In genomic region chr6:30614044-30614842, GRCh38 we compare ENCODE assay signal across 1 cellular context.
A peak's percentile ranks its signal among the peaks of the same experiment; 100 is the strongest.
TF ChIP-seq lines count a peak whose summit lies in the region.

No MANE protein-coding gene starts in this region.

TF ChIP-seq in K562, 482 proteins besides CTCF, POLR2A, EP300 and RAD21 (continues in another document):
- TF ChIP-seq CHD1 (IDR thresholded peaks at IDR 0.05; ENCODE audit: low read length) (no peak), CREB1 (IDR thresholded peaks at IDR 0.05) (no peak), CREB1 (CRISPR knock-in tag; IDR thresholded peaks at IDR 0.05) (no peak), DNMT1 (IDR thresholded peaks at IDR 0.05) (no peak), ATF1 (CRISPR knock-in tag; IDR thresholded peaks at IDR 0.05) (no peak), ATF1 (tag; IDR thresholded peaks at IDR 0.05) (no peak), ZNF764 (CRISPR knock-in tag; IDR thresholded peaks at IDR 0.05; ENCODE audit: low read depth) (no peak), CBX1 (IDR thresholded peaks at IDR 0.05; ENCODE audit: low read depth) (no peak), CBX2 (IDR thresholded peaks at IDR 0.05; ENCODE audit: insufficient read depth, low read length, poor library complexity, severe bottlenecking) (no peak), ZNF140 (CRISPR knock-in tag; IDR thresholded peaks at IDR 0.05) (no peak), GTF2F1 (IDR thresholded peaks at IDR 0.05; ENCODE audit: low read depth, low read length) (no peak), HMGXB4 (CRISPR knock-in tag; IDR thresholded peaks at IDR 0.05) (no peak), FOXM1 (IDR thresholded peaks at IDR 0.05; ENCODE audit: low read depth) (no peak), FOXM1 (CRISPR knock-in tag; IDR thresholded peaks at IDR 0.05; ENCODE audit: low read depth) (no peak), RBM25 (IDR thresholded peaks at IDR 0.05; ENCODE audit: low read depth, low read length, severe bottlenecking) (no peak), NCOA4 (IDR thresholded peaks at IDR 0.05; ENCODE audit: partially characterized antibody) (no peak), RBM17 (IDR thresholded peaks at IDR 0.05; ENCODE audit: borderline replicate concordance, low read depth, low read length) (no peak), BRCA1 (IDR thresholded peaks at IDR 0.05) (no peak), BRCA1 (CRISPR knock-in tag; IDR thresholded peaks at IDR 0.05) (no peak), HDAC3 (IDR thresholded peaks at IDR 0.05; ENCODE audit: borderline replicate concordance, partially characterized antibody) (no peak), NEUROD1 (IDR thresholded peaks at IDR 0.05; ENCODE audit: borderline replicate concordance, low read depth, low read length, partially characterized antibody) (no peak), ZNF134 (CRISPR knock-in tag; conservative IDR thresholded peaks at IDR 0.05) (no peak), MTF1 (CRISPR knock-in tag; IDR thresholded peaks at IDR 0.05; ENCODE audit: borderline replicate concordance) (no peak), ZNF165 (CRISPR knock-in tag; IDR thresholded peaks at IDR 0.05; ENCODE audit: borderline replicate concordance) (no peak), AFF4 (CRISPR knock-in tag; IDR thresholded peaks at IDR 0.05) (no peak; the same call in 1 of the 2 replicates), MTA2 (IDR thresholded peaks at IDR 0.05; ENCODE audit: low read depth) (no peak), ZNF280A (IDR thresholded peaks at IDR 0.05; ENCODE audit: low read depth, partially characterized antibody) (no peak), NFIC (IDR thresholded peaks at IDR 0.05) (peak; percentile 19; the same call in 1 of the 2 replicates), ADNP (tag; IDR thresholded peaks at IDR 0.05) (no peak), ZNF274 (IDR thresholded peaks at IDR 0.05; ENCODE audit: borderline replicate concordance, low read depth, low read length) (no peak), ZNF347 (CRISPR knock-in tag; IDR thresholded peaks at IDR 0.05; ENCODE audit: low read depth) (no peak), PRMT5 (CRISPR knock-in tag; IDR thresholded peaks at IDR 0.05) (no peak), ZNF197 (CRISPR knock-in tag; IDR thresholded peaks at IDR 0.05; ENCODE audit: low read depth) (no peak), HMG20A (CRISPR knock-in tag; conservative IDR thresholded peaks at IDR 0.05) (no peak; the same call in 1 of the 2 replicates), ZNF57 (CRISPR knock-in tag; IDR thresholded peaks at IDR 0.05) (no peak), MED1 (CRISPR knock-in tag; IDR thresholded peaks at IDR 0.05; ENCODE audit: borderline replicate concordance) (no peak), HNRNPUL1 (IDR thresholded peaks at IDR 0.05; ENCODE audit: low read length) (peak; percentile 45; the same call in 1 of the 2 replicates), ZFP91 (CRISPR knock-in tag; IDR thresholded peaks at IDR 0.05) (no peak; the same call in none of the 2 replicates), HES1 (IDR thresholded peaks at IDR 0.05; ENCODE audit: low read depth) (no peak), ZNF785 (CRISPR knock-in tag; IDR thresholded peaks at IDR 0.05) (no peak), POLR2H (tag; IDR thresholded peaks at IDR 0.05; ENCODE audit: low read depth) (no peak), MCM2 (IDR thresholded peaks at IDR 0.05; ENCODE audit: low read depth) (no peak), CBX8 (IDR thresholded peaks at IDR 0.05; ENCODE audit: borderline replicate concordance, extremely low read depth, low read depth, low read length, poor library complexity, severe bottlenecking) (no peak), CHCHD3 (CRISPR knock-in tag; IDR thresholded peaks at IDR 0.05) (no peak)
- TF ChIP-seq, protein P1, sequence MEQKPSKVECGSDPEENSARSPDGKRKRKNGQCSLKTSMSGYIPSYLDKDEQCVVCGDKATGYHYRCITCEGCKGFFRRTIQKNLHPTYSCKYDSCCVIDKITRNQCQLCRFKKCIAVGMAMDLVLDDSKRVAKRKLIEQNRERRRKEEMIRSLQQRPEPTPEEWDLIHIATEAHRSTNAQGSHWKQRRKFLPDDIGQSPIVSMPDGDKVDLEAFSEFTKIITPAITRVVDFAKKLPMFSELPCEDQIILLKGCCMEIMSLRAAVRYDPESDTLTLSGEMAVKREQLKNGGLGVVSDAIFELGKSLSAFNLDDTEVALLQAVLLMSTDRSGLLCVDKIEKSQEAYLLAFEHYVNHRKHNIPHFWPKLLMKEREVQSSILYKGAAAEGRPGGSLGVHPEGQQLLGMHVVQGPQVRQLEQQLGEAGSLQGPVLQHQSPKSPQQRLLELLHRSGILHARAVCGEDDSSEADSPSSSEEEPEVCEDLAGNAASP (IDR thresholded peaks at IDR 0.05), result no peak
- TF ChIP-seq, protein P2, sequence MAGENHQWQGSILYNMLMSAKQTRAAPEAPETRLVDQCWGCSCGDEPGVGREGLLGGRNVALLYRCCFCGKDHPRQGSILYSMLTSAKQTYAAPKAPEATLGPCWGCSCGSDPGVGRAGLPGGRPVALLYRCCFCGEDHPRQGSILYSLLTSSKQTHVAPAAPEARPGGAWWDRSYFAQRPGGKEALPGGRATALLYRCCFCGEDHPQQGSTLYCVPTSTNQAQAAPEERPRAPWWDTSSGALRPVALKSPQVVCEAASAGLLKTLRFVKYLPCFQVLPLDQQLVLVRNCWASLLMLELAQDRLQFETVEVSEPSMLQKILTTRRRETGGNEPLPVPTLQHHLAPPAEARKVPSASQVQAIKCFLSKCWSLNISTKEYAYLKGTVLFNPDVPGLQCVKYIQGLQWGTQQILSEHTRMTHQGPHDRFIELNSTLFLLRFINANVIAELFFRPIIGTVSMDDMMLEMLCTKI (IDR thresholded peaks at IDR 0.05; ENCODE audit: partially characterized antibody), result no peak
- TF ChIP-seq, protein P3, sequence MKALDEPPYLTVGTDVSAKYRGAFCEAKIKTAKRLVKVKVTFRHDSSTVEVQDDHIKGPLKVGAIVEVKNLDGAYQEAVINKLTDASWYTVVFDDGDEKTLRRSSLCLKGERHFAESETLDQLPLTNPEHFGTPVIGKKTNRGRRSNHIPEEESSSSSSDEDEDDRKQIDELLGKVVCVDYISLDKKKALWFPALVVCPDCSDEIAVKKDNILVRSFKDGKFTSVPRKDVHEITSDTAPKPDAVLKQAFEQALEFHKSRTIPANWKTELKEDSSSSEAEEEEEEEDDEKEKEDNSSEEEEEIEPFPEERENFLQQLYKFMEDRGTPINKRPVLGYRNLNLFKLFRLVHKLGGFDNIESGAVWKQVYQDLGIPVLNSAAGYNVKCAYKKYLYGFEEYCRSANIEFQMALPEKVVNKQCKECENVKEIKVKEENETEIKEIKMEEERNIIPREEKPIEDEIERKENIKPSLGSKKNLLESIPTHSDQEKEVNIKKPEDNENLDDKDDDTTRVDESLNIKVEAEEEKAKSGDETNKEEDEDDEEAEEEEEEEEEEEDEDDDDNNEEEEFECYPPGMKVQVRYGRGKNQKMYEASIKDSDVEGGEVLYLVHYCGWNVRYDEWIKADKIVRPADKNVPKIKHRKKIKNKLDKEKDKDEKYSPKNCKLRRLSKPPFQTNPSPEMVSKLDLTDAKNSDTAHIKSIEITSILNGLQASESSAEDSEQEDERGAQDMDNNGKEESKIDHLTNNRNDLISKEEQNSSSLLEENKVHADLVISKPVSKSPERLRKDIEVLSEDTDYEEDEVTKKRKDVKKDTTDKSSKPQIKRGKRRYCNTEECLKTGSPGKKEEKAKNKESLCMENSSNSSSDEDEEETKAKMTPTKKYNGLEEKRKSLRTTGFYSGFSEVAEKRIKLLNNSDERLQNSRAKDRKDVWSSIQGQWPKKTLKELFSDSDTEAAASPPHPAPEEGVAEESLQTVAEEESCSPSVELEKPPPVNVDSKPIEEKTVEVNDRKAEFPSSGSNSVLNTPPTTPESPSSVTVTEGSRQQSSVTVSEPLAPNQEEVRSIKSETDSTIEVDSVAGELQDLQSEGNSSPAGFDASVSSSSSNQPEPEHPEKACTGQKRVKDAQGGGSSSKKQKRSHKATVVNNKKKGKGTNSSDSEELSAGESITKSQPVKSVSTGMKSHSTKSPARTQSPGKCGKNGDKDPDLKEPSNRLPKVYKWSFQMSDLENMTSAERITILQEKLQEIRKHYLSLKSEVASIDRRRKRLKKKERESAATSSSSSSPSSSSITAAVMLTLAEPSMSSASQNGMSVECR (CRISPR knock-in tag; IDR thresholded peaks at IDR 0.05), result no peak
- TF ChIP-seq, protein P4, sequence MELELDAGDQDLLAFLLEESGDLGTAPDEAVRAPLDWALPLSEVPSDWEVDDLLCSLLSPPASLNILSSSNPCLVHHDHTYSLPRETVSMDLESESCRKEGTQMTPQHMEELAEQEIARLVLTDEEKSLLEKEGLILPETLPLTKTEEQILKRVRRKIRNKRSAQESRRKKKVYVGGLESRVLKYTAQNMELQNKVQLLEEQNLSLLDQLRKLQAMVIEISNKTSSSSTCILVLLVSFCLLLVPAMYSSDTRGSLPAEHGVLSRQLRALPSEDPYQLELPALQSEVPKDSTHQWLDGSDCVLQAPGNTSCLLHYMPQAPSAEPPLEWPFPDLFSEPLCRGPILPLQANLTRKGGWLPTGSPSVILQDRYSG (tag; conservative IDR thresholded peaks at IDR 0.05; ENCODE audit: low read depth), result no peak
- TF ChIP-seq, protein P5, sequence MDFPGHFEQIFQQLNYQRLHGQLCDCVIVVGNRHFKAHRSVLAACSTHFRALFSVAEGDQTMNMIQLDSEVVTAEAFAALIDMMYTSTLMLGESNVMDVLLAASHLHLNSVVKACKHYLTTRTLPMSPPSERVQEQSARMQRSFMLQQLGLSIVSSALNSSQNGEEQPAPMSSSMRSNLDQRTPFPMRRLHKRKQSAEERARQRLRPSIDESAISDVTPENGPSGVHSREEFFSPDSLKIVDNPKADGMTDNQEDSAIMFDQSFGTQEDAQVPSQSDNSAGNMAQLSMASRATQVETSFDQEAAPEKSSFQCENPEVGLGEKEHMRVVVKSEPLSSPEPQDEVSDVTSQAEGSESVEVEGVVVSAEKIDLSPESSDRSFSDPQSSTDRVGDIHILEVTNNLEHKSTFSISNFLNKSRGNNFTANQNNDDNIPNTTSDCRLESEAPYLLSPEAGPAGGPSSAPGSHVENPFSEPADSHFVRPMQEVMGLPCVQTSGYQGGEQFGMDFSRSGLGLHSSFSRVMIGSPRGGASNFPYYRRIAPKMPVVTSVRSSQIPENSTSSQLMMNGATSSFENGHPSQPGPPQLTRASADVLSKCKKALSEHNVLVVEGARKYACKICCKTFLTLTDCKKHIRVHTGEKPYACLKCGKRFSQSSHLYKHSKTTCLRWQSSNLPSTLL (IDR thresholded peaks at IDR 0.05), result no peak
